In genomic region chr1:43529206-43529731, GRCh38 we compare ENCODE assay signal across 1 cellular context.
TF ChIP-seq lines count a peak whose summit lies in the region.

No MANE protein-coding gene starts in this region.

TF ChIP-seq in HEK293, 187 proteins besides CTCF, POLR2A, EP300 and RAD21 (continued from another document):
- TF ChIP-seq, protein P1, sequence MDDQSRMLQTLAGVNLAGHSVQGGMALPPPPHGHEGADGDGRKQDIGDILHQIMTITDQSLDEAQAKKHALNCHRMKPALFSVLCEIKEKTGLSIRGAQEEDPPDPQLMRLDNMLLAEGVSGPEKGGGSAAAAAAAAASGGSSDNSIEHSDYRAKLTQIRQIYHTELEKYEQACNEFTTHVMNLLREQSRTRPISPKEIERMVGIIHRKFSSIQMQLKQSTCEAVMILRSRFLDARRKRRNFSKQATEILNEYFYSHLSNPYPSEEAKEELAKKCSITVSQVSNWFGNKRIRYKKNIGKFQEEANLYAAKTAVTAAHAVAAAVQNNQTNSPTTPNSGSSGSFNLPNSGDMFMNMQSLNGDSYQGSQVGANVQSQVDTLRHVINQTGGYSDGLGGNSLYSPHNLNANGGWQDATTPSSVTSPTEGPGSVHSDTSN (CRISPR knock-in tag; IDR thresholded peaks at IDR 0.05), result no peak
- TF ChIP-seq ZNF600 (tag by site-specific recombination; IDR thresholded peaks at IDR 0.05) (peak; percentile 94), ZNF580 (tag by site-specific recombination; IDR thresholded peaks at IDR 0.05) (no peak), ZNF394 (tag by site-specific recombination; IDR thresholded peaks at IDR 0.05; ENCODE audit: borderline replicate concordance) (0 out of 2 replicates have a peak, but pooled peaks have one; percentile 30), ZNF2 (tag by site-specific recombination; IDR thresholded peaks at IDR 0.05) (peak; percentile 81), ZXDB (tag by site-specific recombination; IDR thresholded peaks at IDR 0.05) (0 out of 2 replicates have a peak, but pooled peaks have one; percentile 41), SP2 (tag by site-specific recombination; IDR thresholded peaks at IDR 0.05) (no peak), ZNF10 (tag by site-specific recombination; IDR thresholded peaks at IDR 0.05) (peak; percentile 78), ZNF501 (tag by site-specific recombination; IDR thresholded peaks at IDR 0.05) (peak; percentile 72; the same call in 1 of the 2 replicates), ZEB2 (tag by site-specific recombination; IDR thresholded peaks at IDR 0.05) (peak; percentile 83), ZBTB1 (tag by site-specific recombination; IDR thresholded peaks at IDR 0.05) (no peak), ZBTB17 (tag by site-specific recombination; IDR thresholded peaks at IDR 0.05) (peak; percentile 94), ZNF398 (tag by site-specific recombination; IDR thresholded peaks at IDR 0.05) (no peak), SP7 (tag by site-specific recombination; IDR thresholded peaks at IDR 0.05) (peak; percentile 68), ZNF112 (tag by site-specific recombination; IDR thresholded peaks at IDR 0.05) (no peak), ZNF654 (tag by site-specific recombination; IDR thresholded peaks at IDR 0.05; ENCODE audit: low read depth) (peak; percentile 78), KLF8 (tag by site-specific recombination; IDR thresholded peaks at IDR 0.05) (peak; percentile 68), REST (tag by site-specific recombination; IDR thresholded peaks at IDR 0.05) (no peak), ZSCAN30 (tag by site-specific recombination; IDR thresholded peaks at IDR 0.05) (0 out of 2 replicates have a peak, but pooled peaks have one; percentile 53), OSR2 (tag by site-specific recombination; IDR thresholded peaks at IDR 0.05) (no peak), TRIM28 (IDR thresholded peaks at IDR 0.05; ENCODE audit: borderline replicate concordance, low read length) (peak; percentile 33; the same call in 1 of the 2 replicates), ZNF623 (tag by site-specific recombination; IDR thresholded peaks at IDR 0.05) (no peak), ZNF561 (tag by site-specific recombination; IDR thresholded peaks at IDR 0.05; ENCODE audit: borderline replicate concordance) (no peak), ZNF423 (tag by site-specific recombination; IDR thresholded peaks at IDR 0.05) (no peak)
- TF ChIP-seq, protein P2, sequence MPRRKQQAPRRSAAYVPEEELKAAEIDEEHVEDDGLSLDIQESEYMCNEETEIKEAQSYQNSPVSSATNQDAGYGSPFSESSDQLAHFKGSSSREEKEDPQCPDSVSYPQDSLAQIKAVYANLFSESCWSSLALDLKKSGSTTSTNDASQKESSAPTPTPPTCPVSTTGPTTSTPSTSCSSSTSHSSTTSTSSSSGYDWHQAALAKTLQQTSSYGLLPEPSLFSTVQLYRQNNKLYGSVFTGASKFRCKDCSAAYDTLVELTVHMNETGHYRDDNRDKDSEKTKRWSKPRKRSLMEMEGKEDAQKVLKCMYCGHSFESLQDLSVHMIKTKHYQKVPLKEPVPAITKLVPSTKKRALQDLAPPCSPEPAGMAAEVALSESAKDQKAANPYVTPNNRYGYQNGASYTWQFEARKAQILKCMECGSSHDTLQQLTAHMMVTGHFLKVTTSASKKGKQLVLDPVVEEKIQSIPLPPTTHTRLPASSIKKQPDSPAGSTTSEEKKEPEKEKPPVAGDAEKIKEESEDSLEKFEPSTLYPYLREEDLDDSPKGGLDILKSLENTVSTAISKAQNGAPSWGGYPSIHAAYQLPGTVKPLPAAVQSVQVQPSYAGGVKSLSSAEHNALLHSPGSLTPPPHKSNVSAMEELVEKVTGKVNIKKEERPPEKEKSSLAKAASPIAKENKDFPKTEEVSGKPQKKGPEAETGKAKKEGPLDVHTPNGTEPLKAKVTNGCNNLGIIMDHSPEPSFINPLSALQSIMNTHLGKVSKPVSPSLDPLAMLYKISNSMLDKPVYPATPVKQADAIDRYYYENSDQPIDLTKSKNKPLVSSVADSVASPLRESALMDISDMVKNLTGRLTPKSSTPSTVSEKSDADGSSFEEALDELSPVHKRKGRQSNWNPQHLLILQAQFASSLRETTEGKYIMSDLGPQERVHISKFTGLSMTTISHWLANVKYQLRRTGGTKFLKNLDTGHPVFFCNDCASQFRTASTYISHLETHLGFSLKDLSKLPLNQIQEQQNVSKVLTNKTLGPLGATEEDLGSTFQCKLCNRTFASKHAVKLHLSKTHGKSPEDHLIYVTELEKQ (tag by site-specific recombination; IDR thresholded peaks at IDR 0.05; ENCODE audit: borderline replicate concordance), result no peak; the same call in 1 of the 2 replicates
- TF ChIP-seq, protein P3, sequence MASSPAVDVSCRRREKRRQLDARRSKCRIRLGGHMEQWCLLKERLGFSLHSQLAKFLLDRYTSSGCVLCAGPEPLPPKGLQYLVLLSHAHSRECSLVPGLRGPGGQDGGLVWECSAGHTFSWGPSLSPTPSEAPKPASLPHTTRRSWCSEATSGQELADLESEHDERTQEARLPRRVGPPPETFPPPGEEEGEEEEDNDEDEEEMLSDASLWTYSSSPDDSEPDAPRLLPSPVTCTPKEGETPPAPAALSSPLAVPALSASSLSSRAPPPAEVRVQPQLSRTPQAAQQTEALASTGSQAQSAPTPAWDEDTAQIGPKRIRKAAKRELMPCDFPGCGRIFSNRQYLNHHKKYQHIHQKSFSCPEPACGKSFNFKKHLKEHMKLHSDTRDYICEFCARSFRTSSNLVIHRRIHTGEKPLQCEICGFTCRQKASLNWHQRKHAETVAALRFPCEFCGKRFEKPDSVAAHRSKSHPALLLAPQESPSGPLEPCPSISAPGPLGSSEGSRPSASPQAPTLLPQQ (tag by site-specific recombination; IDR thresholded peaks at IDR 0.05), result 0 out of 2 replicates have a peak, but pooled peaks have one; percentile 33
- TF ChIP-seq, protein P4, sequence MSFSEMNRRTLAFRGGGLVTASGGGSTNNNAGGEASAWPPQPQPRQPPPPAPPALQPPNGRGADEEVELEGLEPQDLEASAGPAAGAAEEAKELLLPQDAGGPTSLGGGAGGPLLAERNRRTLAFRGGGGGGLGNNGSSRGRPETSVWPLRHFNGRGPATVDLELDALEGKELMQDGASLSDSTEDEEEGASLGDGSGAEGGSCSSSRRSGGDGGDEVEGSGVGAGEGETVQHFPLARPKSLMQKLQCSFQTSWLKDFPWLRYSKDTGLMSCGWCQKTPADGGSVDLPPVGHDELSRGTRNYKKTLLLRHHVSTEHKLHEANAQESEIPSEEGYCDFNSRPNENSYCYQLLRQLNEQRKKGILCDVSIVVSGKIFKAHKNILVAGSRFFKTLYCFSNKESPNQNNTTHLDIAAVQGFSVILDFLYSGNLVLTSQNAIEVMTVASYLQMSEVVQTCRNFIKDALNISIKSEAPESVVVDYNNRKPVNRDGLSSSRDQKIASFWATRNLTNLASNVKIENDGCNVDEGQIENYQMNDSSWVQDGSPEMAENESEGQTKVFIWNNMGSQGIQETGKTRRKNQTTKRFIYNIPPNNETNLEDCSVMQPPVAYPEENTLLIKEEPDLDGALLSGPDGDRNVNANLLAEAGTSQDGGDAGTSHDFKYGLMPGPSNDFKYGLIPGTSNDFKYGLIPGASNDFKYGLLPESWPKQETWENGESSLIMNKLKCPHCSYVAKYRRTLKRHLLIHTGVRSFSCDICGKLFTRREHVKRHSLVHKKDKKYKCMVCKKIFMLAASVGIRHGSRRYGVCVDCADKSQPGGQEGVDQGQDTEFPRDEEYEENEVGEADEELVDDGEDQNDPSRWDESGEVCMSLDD (tag by site-specific recombination; IDR thresholded peaks at IDR 0.05), result no peak
- TF ChIP-seq, protein P5, sequence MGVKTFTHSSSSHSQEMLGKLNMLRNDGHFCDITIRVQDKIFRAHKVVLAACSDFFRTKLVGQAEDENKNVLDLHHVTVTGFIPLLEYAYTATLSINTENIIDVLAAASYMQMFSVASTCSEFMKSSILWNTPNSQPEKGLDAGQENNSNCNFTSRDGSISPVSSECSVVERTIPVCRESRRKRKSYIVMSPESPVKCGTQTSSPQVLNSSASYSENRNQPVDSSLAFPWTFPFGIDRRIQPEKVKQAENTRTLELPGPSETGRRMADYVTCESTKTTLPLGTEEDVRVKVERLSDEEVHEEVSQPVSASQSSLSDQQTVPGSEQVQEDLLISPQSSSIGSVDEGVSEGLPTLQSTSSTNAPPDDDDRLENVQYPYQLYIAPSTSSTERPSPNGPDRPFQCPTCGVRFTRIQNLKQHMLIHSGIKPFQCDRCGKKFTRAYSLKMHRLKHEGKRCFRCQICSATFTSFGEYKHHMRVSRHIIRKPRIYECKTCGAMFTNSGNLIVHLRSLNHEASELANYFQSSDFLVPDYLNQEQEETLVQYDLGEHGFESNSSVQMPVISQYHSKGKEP (tag by site-specific recombination; IDR thresholded peaks at IDR 0.05), result no peak
